ENCODE assay signal across 17 cellular contexts in the genomic region with DNA sequence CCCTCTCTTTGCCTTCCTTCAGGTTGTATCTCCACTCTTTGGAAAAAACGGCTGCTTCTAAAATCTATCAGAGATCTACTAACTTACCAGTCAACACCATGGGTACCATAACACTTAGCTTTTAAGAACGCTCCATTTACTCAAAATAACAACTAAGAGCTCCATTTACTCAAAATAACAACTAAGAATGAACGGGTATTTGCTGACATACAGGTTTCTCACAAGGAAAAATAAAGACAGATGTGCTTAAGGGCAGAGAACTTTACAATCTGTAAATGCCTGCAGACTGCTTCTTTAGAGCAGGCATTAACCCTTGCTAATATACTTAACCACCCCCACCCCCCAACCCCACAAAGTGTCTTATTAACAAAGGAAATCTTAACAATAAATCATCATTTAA. TPM values are rescaled to one million over a fixed set of nuclear protein-coding genes. Genes with fewer than 3 reads are reported as not detected.
A peak's percentile ranks its signal among the peaks of the same experiment; 100 is the strongest.
DNase-seq lines count a peak whose midpoint lies in the region; ATAC-seq and TF ChIP-seq lines count a peak whose summit lies in the region.
"Had no signal": no experiment of that assay in that cellular context is flagged by ENCODE, and none has a peak within 500 bp of the region (broad histone marks: within the 10 kb centered on the region; RNA-seq: fewer than 3 reads in every experiment).

No MANE protein-coding gene starts in this region.

- H3K4me1 ChIP-seq in BLaER1 treated with 17β-estradiol and CSF1 and Interleukin-3, amounts not matched to agents 10 nM and 100 nM, result peaks cover 29 to 40% (median 32%) of the 10 kb centered on the region in 10 experiments
- peaks cover 17% of the 10 kb centered on the region for H3K4me1 ChIP-seq in HUES6 (ENCODE audit: control insufficient read depth, insufficient read depth, low read length)

- no peaks in the 10 kb centered on the region for H3K27me3 ChIP-seq in BLaER1 treated with 17β-estradiol and CSF1 and Interleukin-3, amounts not matched to agents 10 nM and 100 nM
- H3K27me3 ChIP-seq in HUES6 (ENCODE audit: control insufficient read depth, insufficient read depth, low read length), result no peaks in the 10 kb centered on the region
- no peaks in the 10 kb centered on the region for H3K27me3 ChIP-seq in dorsolateral prefrontal cortex
- H3K27me3 ChIP-seq: vagina had no signal

- H3K36me3 Mint-ChIP-seq in activated naive CD8-positive, alpha-beta T cell treated with anti-CD3 and anti-CD28 coated beads for 36 hours, result peaks cover 18% of the 10 kb centered on the region
- H3K36me3 Mint-ChIP-seq in nephron (ENCODE audit: low read depth), result peaks cover 23% of the 10 kb centered on the region

- no peak for ATAC-seq in HG02973 (IDR thresholded peaks at IDR 0.05; ENCODE audit: unreplicated experiment)

- TF ChIP-seq CTCF in nephron (IDR thresholded peaks at IDR 0.05; ENCODE audit: unreplicated experiment in 3 of 3) (no peak), dorsolateral prefrontal cortex (IDR thresholded peaks at IDR 0.05 in 54 of 56, conservative IDR thresholded peaks at IDR 0.05 in 2 of 56; ENCODE audit: low read depth in 1 of 56, partially characterized antibody in 56 of 56) (no peak)

- H3K4me3 ChIP-seq in BLaER1 treated with 17β-estradiol and CSF1 and Interleukin-3, amounts not matched to agents 10 nM and 100 nM, result peak overlapping the region in 6 of 10 experiments; percentile 84 to 99 (median 91); a peak in 4 of 20 replicates
- H3K4me3 ChIP-seq in HUES6 (ENCODE audit: low read depth, low read length) (0 out of 2 replicates have a peak overlapping the region, but pooled peaks have one; percentile 1), dorsolateral prefrontal cortex (no peak overlapping the region)
- H3K4me3 ChIP-seq: skin epidermis, vagina had no signal

- intact Hi-C loops in dorsolateral prefrontal cortex (cut with DNase I), result loop anchor here (5.0 to 10.0 kb wide), 2 partner anchors 206 to 231 kb away; a partner anchor contains a TSS

- H3K36me3 ChIP-seq in BLaER1 treated with 17β-estradiol and CSF1 and Interleukin-3, amounts not matched to agents 10 nM and 100 nM, result peaks cover 29 to 54% (median 45%) of the 10 kb centered on the region in 11 experiments
- peaks cover 22% of the 10 kb centered on the region for H3K36me3 ChIP-seq in HUES6 (ENCODE audit: control insufficient read depth, insufficient read depth, low read length)
- H3K36me3 ChIP-seq: vagina had no signal

- H3K9ac ChIP-seq in BLaER1 treated with 17β-estradiol and CSF1 and Interleukin-3, amounts not matched to agents 10 nM and 100 nM, result peak overlapping the region in 2 of 11 experiments; percentile 4 to 41; a peak in 3 of 22 replicates
- no peak overlapping the region for H3K9ac ChIP-seq in HUES6 (ENCODE audit: low read length)

- peak overlapping the region; percentile 3 for H3K4me3 Mint-ChIP-seq in activated naive CD8-positive, alpha-beta T cell treated with anti-CD3 and anti-CD28 coated beads for 36 hours
- peak overlapping the region; percentile 64 to 99 (median 72) for H3K4me3 Mint-ChIP-seq in nephron

- peaks cover 0 to 24% (median 18%) of the 10 kb centered on the region in 11 experiments; a peak in 19 of 22 replicates for H3K9me3 ChIP-seq in BLaER1 treated with 17β-estradiol and CSF1 and Interleukin-3, amounts not matched to agents 10 nM and 100 nM (replicated peaks in 1 of 11)
- H3K9me3 ChIP-seq in HUES6 (ENCODE audit: control insufficient read depth, insufficient read depth, low read depth, low read length), result peaks cover 2% of the 10 kb centered on the region; the same call in 1 of the 2 replicates
- H3K9me3 ChIP-seq: vagina had no signal

- peaks cover 14 to 77% (median 73%) of the 10 kb centered on the region in 11 experiments; a peak in 21 of 22 replicates for H4K20me1 ChIP-seq in BLaER1 treated with 17β-estradiol and CSF1 and Interleukin-3, amounts not matched to agents 10 nM and 100 nM

- no peaks in the 10 kb centered on the region for H3K27me3 Mint-ChIP-seq in activated naive CD8-positive, alpha-beta T cell treated with anti-CD3 and anti-CD28 coated beads for 36 hours
- H3K27me3 Mint-ChIP-seq in nephron (ENCODE audit: low read depth), result no peaks in the 10 kb centered on the region
- H3K27me3 Mint-ChIP-seq: activated CD4-positive, alpha-beta memory T cell treated with anti-CD3 and anti-CD28 coated beads, Interleukin-2, amount 10 ng/mL, durations not matched to agents 7 days and 5 days; IgD-negative memory B cell had no signal

- H3K9me3 Mint-ChIP-seq in activated naive CD8-positive, alpha-beta T cell treated with anti-CD3 and anti-CD28 coated beads for 36 hours, result no peaks in the 10 kb centered on the region
- no peaks in the 10 kb centered on the region for H3K9me3 Mint-ChIP-seq in nephron
- H3K9me3 Mint-ChIP-seq: activated CD4-positive, alpha-beta memory T cell treated with anti-CD3 and anti-CD28 coated beads, Interleukin-2, amount 10 ng/mL, durations not matched to agents 7 days and 5 days; IgD-negative memory B cell had no signal

- H3K27ac Mint-ChIP-seq in activated naive CD8-positive, alpha-beta T cell treated with anti-CD3 and anti-CD28 coated beads for 36 hours, result no peak overlapping the region
- H3K27ac Mint-ChIP-seq in nephron, result peak overlapping the region; percentile 22 to 90 (median 85)

- H3K27ac ChIP-seq in BLaER1 treated with 17β-estradiol and CSF1 and Interleukin-3, amounts not matched to agents 10 nM and 100 nM, result peak overlapping the region in 2 of 11 experiments; percentile 91 to 97; a peak in 3 of 22 replicates
- H3K27ac ChIP-seq in HUES6 (ENCODE audit: low read depth, low read length) (no peak overlapping the region), substantia nigra (ENCODE audit: low read depth, low read length, poor library complexity, severe bottlenecking) (no peak overlapping the region), dorsolateral prefrontal cortex (no peak overlapping the region)
- H3K27ac ChIP-seq: vagina had no signal

- peaks cover 27% of the 10 kb centered on the region for H3K4me1 Mint-ChIP-seq in activated naive CD8-positive, alpha-beta T cell treated with anti-CD3 and anti-CD28 coated beads for 36 hours
- peaks cover 25% of the 10 kb centered on the region for H3K4me1 Mint-ChIP-seq in nephron

- no peak for DNase-seq in activated naive CD8-positive, alpha-beta T cell treated with anti-CD3 and anti-CD28 coated beads for 36 hours
- no peak for DNase-seq in substantia nigra (lab: John Stamatoyannopoulos, UW)
- no peak for DNase-seq in NCI-H510A treated with DMSO at 0.1 percent for 48 hours (lab: John Stamatoyannopoulos, UW)
- DNase-seq in dorsolateral prefrontal cortex, result no peak
- DNase-seq: activated CD4-positive, alpha-beta memory T cell treated with anti-CD3 and anti-CD28 coated beads, Interleukin-2, amount 10 ng/mL, durations not matched to agents 7 days and 5 days; activated gamma-delta T cell; DMS79 treated with DMSO at 0.1 percent for 48 hours; effector CD4-positive, alpha-beta T cell; H7; NCI-H1105 treated with DMSO at 0.1 percent for 48 hours had no signal

- H3K4me2 ChIP-seq in BLaER1 treated with 17β-estradiol and CSF1 and Interleukin-3, amounts not matched to agents 10 nM and 100 nM, result peak overlapping the region; percentile 90 to 99 (median 95)

RNA-seq across cellular contexts. Expression of a gene that starts 2.8 kb away (rescaled TPM):
- total RNA-seq in activated naive CD8-positive, alpha-beta T cell treated with anti-CD3 and anti-CD28 coated beads for 36 hours, result 10 to 100 TPM; 51.5 to 54.4 TPM
- total RNA-seq in dorsolateral prefrontal cortex, result 10 to 100 TPM; 28.4 to 75.5 (median 43.4) TPM

Comparison
In these comparisons a context has a peak if more than half of its experiments do, and no peak if none do; other contexts are left out.
1. H3K4me3 ChIP-seq: peak in BLaER1 treated with 17β-estradiol and CSF1 and Interleukin-3, amounts not matched to agents 10 nM and 100 nM (6 of 10) and HUES6 (single experiment); none in dorsolateral prefrontal cortex (0 of 59).